ENCODE assay signal across 33 cellular contexts in genomic region chr2:126106006-126106405, GRCh38.
"Had no signal": no experiment of that assay in that cellular context is flagged by ENCODE, and none has a peak within 500 bp of the region (broad histone marks: within the 10 kb centered on the region; RNA-seq: fewer than 3 reads in every experiment).

No MANE protein-coding gene starts in this region.

- H3K27ac Mint-ChIP-seq: activated B cell treated with CpG ODN at 0.5 μM for 24 hours; activated CD8-positive, alpha-beta T cell treated with anti-CD3 and anti-CD28 coated beads for 36 hours; activated naive CD8-positive, alpha-beta T cell; activated T-helper 17 cell treated with anti-CD3 and anti-CD28 coated beads, Interleukin-2, amount 50 U/mL, for 72 hours; T-helper 1 cell treated with Interleukin-12 subunit alpha and Interleukin-12 subunit beta and Interleukin-4 antibody, amounts not matched to agents 30 μg/mL and 1 μg/mL, for 36 hours had no signal

- H3K4me3 ChIP-seq: esophagus squamous epithelium, gastroesophageal sphincter, heart right ventricle had no signal

- H3K9me3 ChIP-seq: esophagus squamous epithelium had no signal

- FAIRE-seq: astrocyte, colon, endometrium, endothelial cell of umbilical vein had no signal

- H3K27me3 ChIP-seq: brain microvascular endothelial cell, esophagus squamous epithelium, gastroesophageal sphincter, heart right ventricle had no signal

- DNase-seq: activated B cell treated with CpG ODN at 0.5 μM for 24 hours; activated CD4-positive, alpha-beta T cell treated with anti-CD3 and anti-CD28 coated beads for 48 hours; activated CD4-positive, alpha-beta T cell treated with anti-CD3 and anti-CD28 coated beads, Interleukin-2, amount 50 U/mL, for 1 hour; activated CD4-positive, alpha-beta T cell treated with anti-CD3 and anti-CD28 coated beads, Interleukin-2, amount 50 U/mL, for 48 hours; activated CD8-positive, alpha-beta memory T cell treated with anti-CD3 and anti-CD28 coated beads for 24 hours; activated CD8-positive, alpha-beta T cell treated with anti-CD3 and anti-CD28 coated beads for 36 hours; activated effector memory CD4-positive, alpha-beta T cell treated with Interleukin-2 at 50 U/mL for 16 hours; activated gamma-delta T cell treated with Interleukin-2 at 50 U/mL for 16 hours; activated naive CD4-positive, alpha-beta T cell treated with anti-CD3 and anti-CD28 coated beads, Interleukin-2, amount 50 U/mL, for 16 hours; activated naive CD4-positive, alpha-beta T cell treated with Interleukin-2 at 50 U/mL for 16 hours; activated T-cell treated with anti-CD3 and anti-CD28 coated beads, Interleukin-2, amount 50 U/mL, for 4 hours; amniotic stem cell; anterior cingulate cortex; brain microvascular endothelial cell; caudate nucleus; cortex of kidney; dermis blood vessel endothelial cell; effector CD8-positive, alpha-beta T cell; esophagus squamous epithelium; foreskin melanocyte; heart right ventricle; T-helper 9 cell; WERI-Rb-1 had no signal

- ATAC-seq: activated CD4-positive, CD25-positive, alpha-beta regulatory T cell treated with anti-CD3 and anti-CD28 coated beads, Interleukin-2, amount 50 U/mL, for 24 hours; activated CD8-positive, alpha-beta T cell treated with anti-CD3 and anti-CD28 coated beads for 36 hours; activated T-cell treated with anti-CD3 and anti-CD28 coated beads, Interleukin-2, amount 50 U/mL, for 4 hours; activated T-helper 17 cell treated with anti-CD3 and anti-CD28 coated beads, Interleukin-2, amount 50 U/mL, for 72 hours; gastroesophageal sphincter; heart right ventricle had no signal

- H3K4me3 Mint-ChIP-seq: activated B cell treated with CpG ODN at 0.5 μM for 24 hours; activated CD8-positive, alpha-beta T cell treated with anti-CD3 and anti-CD28 coated beads for 36 hours; activated naive CD8-positive, alpha-beta T cell; activated T-cell treated with anti-CD3 and anti-CD28 coated beads, Interleukin-2, amount 50 U/mL, for 4 hours; activated T-helper 17 cell treated with anti-CD3 and anti-CD28 coated beads, Interleukin-2, amount 50 U/mL, for 72 hours; T-helper 1 cell treated with Interleukin-12 subunit alpha and Interleukin-12 subunit beta and Interleukin-4 antibody, amounts not matched to agents 30 μg/mL and 1 μg/mL, for 36 hours had no signal

- H3K36me3 Mint-ChIP-seq: activated naive CD8-positive, alpha-beta T cell had no signal

- H3K9me3 Mint-ChIP-seq: T-helper 1 cell treated with Interleukin-12 subunit alpha and Interleukin-12 subunit beta and Interleukin-4 antibody, amounts not matched to agents 30 μg/mL and 1 μg/mL, for 36 hours had no signal

- H3K4me1 ChIP-seq: esophagus squamous epithelium, gastroesophageal sphincter, heart right ventricle had no signal

- H3K27ac ChIP-seq: brain microvascular endothelial cell, epithelial cell of prostate, esophagus squamous epithelium, gastroesophageal sphincter, heart right ventricle, WERI-Rb-1 had no signal

- H3K4me1 Mint-ChIP-seq: activated B cell treated with CpG ODN at 0.5 μM for 24 hours; activated T-helper 17 cell treated with anti-CD3 and anti-CD28 coated beads, Interleukin-2, amount 50 U/mL, for 72 hours had no signal

- H3K36me3 ChIP-seq: brain microvascular endothelial cell, esophagus squamous epithelium, gastroesophageal sphincter, heart right ventricle, WERI-Rb-1 had no signal

- H3K27me3 Mint-ChIP-seq: activated B cell treated with CpG ODN at 0.5 μM for 24 hours; activated CD8-positive, alpha-beta T cell treated with anti-CD3 and anti-CD28 coated beads for 36 hours; activated T-helper 17 cell treated with anti-CD3 and anti-CD28 coated beads, Interleukin-2, amount 50 U/mL, for 72 hours had no signal
